In the genomic region with DNA sequence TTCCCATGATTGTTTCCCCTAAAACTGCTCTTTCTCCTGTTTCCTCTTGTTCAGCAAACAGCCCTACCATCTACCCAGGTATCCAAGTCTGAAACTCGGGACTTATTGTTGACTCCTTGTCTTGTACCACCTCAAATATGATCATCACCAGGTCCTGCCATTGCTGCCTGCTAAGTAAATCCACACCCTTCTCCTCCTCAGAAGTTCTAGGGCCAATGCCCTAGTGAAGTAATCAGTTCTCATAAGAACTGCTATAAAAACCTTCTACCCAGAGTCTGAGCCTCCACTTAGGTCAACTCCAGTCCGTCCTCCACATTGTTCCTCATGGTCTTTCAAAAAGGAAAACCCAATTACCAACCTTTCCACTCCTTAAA, we compare ENCODE assay signal across 9 cellular contexts.
DNase-seq lines count a peak whose midpoint lies in the region; ATAC-seq and TF ChIP-seq lines count a peak whose summit lies in the region.
"Had no signal": no experiment of that assay in that cellular context is flagged by ENCODE, and none has a peak within 500 bp of the region (broad histone marks: within the 10 kb centered on the region; RNA-seq: fewer than 3 reads in every experiment).

No MANE protein-coding gene starts in this region.

- WGBS in IMR-90 (ENCODE audit: extremely low coverage in 2 of 2, insufficient read length in 1 of 2), 2 experiments, result 100% methylated on average over 1 of the region's 2 CpGs; no CpG with 5 or more reads in 1 of the 2 experiments

- H3K4me1 ChIP-seq in IMR-90 (ENCODE audit: control insufficient read depth, insufficient read depth, low read length) (peaks cover 6% of the 10 kb centered on the region), duodenal mucosa (ENCODE audit: control insufficient read depth in 1 of 2, insufficient read depth in 2 of 2, low read length in 2 of 2) (peaks cover 6 to 7% of the 10 kb centered on the region in 2 donors), skeletal muscle satellite cell (ENCODE audit: control insufficient read depth, insufficient read depth, low read length) (peaks cover 25% of the 10 kb centered on the region)

- H3K4ac ChIP-seq in IMR-90 (ENCODE audit: low read depth, low read length), result 0 out of 2 replicates have a peak overlapping the region, but pooled peaks have one; percentile 15

- H3K4me2 ChIP-seq in IMR-90 (ENCODE audit: low read depth, low read length) (peak overlapping the region; percentile 65; the same call in 1 of the 2 replicates), skeletal muscle satellite cell (ENCODE audit: low read length) (peak overlapping the region; percentile 71)

- CTCF ChIA-PET in IMR-90 (lab: Yijun Ruan, JAX), result interaction anchor here (0.6 to 1.5 kb wide), 2 partner anchors 25 to 257 kb away, joined by 3 read pairs; no protein-coding TSS in a partner anchor

- no peak for TF ChIP-seq POLR2A in IMR-90 (IDR thresholded peaks at IDR 0.05; ENCODE audit: low read depth, low read length)

- intact Hi-C loops in IMR-90 (cut with micrococcal nuclease), result no loop called here

- dilution Hi-C loops in IMR-90 (cut with HindIII; ENCODE audit: low sequenced_read_pairs, unreplicated experiment), result no loop called here

- H3K4me3 ChIP-seq in GM12865 (ENCODE audit: low read depth, low read length), result peak overlapping the region; percentile 58
- no peak overlapping the region for H3K4me3 ChIP-seq in IMR-90 (ENCODE audit: insufficient read depth, low read depth, low read length)
- H3K4me3 ChIP-seq in duodenal mucosa (ENCODE audit: low read depth in 1 of 2, low read length in 2 of 2), result peak overlapping the region; percentile 41 to 71
- peak overlapping the region; percentile 61 for H3K4me3 ChIP-seq in skeletal muscle satellite cell (ENCODE audit: low read length)

- H3K9me3 ChIP-seq in IMR-90 (ENCODE audit: control insufficient read depth, insufficient read depth, low read length) (no peaks in the 10 kb centered on the region), duodenal mucosa (ENCODE audit: control insufficient read depth in 1 of 2, low read length in 2 of 2) (no peaks in the 10 kb centered on the region), skeletal muscle satellite cell (replicated peaks; ENCODE audit: low read length) (no peaks in the 10 kb centered on the region)

- H2BK20ac ChIP-seq in IMR-90 (ENCODE audit: low read depth, low read length), result peak overlapping the region; percentile 33

- no TSS peak for BruUV-seq in IMR-90 (replicated peaks; lab: Mats Ljungman, UMichigan)

- no peak overlapping the region for H3K27ac ChIP-seq in IMR-90 (ENCODE audit: insufficient read depth, low read length)
- H3K27ac ChIP-seq in duodenal mucosa (ENCODE audit: low read depth, low read length), result no peak overlapping the region

- no peak overlapping the region for H3K9ac ChIP-seq in IMR-90 (ENCODE audit: low read depth, low read length)
- H3K9ac ChIP-seq in duodenal mucosa (ENCODE audit: low read depth in 1 of 2, low read length in 2 of 2), result peak overlapping the region in 1 of 2 donors; percentile 26
- peak overlapping the region; percentile 63 for H3K9ac ChIP-seq in skeletal muscle satellite cell (ENCODE audit: low read depth, low read length)

- H4K5ac ChIP-seq in IMR-90 (ENCODE audit: low read depth, low read length), result no peak overlapping the region

- H3K56ac ChIP-seq in IMR-90 (ENCODE audit: extremely low read depth, insufficient read depth, low read length), result no peak overlapping the region; the same call in 1 of the 2 replicates

- H3K27me3 ChIP-seq in IMR-90 (ENCODE audit: control insufficient read depth, insufficient read depth, low read length), result no peaks in the 10 kb centered on the region
- H3K27me3 ChIP-seq in duodenal mucosa (ENCODE audit: control insufficient read depth in 1 of 2, insufficient read depth in 2 of 2, low read length in 2 of 2), result no peaks in the 10 kb centered on the region
- H3K27me3 ChIP-seq in skeletal muscle satellite cell (ENCODE audit: control insufficient read depth, insufficient read depth, low read length), result no peaks in the 10 kb centered on the region

- H3K14ac ChIP-seq in IMR-90 (replicated peaks; ENCODE audit: low read depth, low read length), result peak overlapping the region; percentile 24; the same call in 1 of the 2 replicates

- POLR2A ChIA-PET in IMR-90 (lab: Charles Lee; ENCODE audit: unreplicated experiment), result no interaction called here

- peaks cover 4% of the 10 kb centered on the region for H3K9me1 ChIP-seq in IMR-90 (ENCODE audit: insufficient read depth, low read length)

- TF ChIP-seq RAD21 in IMR-90 (IDR thresholded peaks at IDR 0.05; ENCODE audit: low read length), result no peak

- ATAC-seq in IMR-90 (ENCODE audit: low read depth) (no peak), HG03039 (IDR thresholded peaks at IDR 0.05; ENCODE audit: unreplicated experiment) (no peak), HG02970 (IDR thresholded peaks at IDR 0.05; ENCODE audit: low FRiP score, unreplicated experiment) (no peak)

- H2AK9ac ChIP-seq in IMR-90 (replicated peaks; ENCODE audit: low read depth, low read length, poor library complexity), result no peak overlapping the region

- in situ Hi-C loops in IMR-90 (cut with MboI; ENCODE audit: low sequenced_read_pairs), result no loop called here

- H3K36me3 ChIP-seq in IMR-90 (ENCODE audit: control insufficient read depth, insufficient read depth, low read length) (no peaks in the 10 kb centered on the region), duodenal mucosa (ENCODE audit: control insufficient read depth in 1 of 2, insufficient read depth in 2 of 2, low read length in 2 of 2) (no peaks in the 10 kb centered on the region), skeletal muscle satellite cell (ENCODE audit: insufficient read depth, low read length) (no peaks in the 10 kb centered on the region)

- H3K79me1 ChIP-seq in IMR-90 (ENCODE audit: low read depth in 1 of 2, low read length in 2 of 2), result no peaks in the 10 kb centered on the region

- H3K23ac ChIP-seq in IMR-90 (ENCODE audit: low read depth, low read length), result 0 out of 2 replicates have a peak overlapping the region, but pooled peaks have one; percentile 5

- DNase-seq in GM12865 (ENCODE audit: low read depth) (no peak), IMR-90 (no peak), SIG-M5 treated with dmso at 0.1 percent for 504 hours (lab: John Stamatoyannopoulos, UW; ENCODE audit: unreplicated experiment) (no peak)
- DNase-seq: DMS79 treated with DMSO at 0.1 percent for 48 hours, glutamatergic neuron had no signal

- H3K18ac ChIP-seq in IMR-90 (ENCODE audit: low read depth, low read length), result peak overlapping the region; percentile 15; the same call in 1 of the 2 replicates

- peak overlapping the region in 1 of 2 experiments; percentile 29; a peak in 1 of 4 replicates for H4K8ac ChIP-seq in IMR-90 (ENCODE audit: low read depth in 2 of 2, low read length in 2 of 2)

- peak overlapping the region; percentile 43; the same call in 1 of the 3 replicates for H2BK15ac ChIP-seq in IMR-90 (ENCODE audit: low read depth, low read length)

- H2BK5ac ChIP-seq in IMR-90 (ENCODE audit: low read depth, low read length, poor library complexity, severe bottlenecking), result no peak overlapping the region

- H4K91ac ChIP-seq in IMR-90 (ENCODE audit: insufficient read depth, low read depth, low read length), result no peak overlapping the region

- TF ChIP-seq CTCF in GM12865 (IDR thresholded peaks at IDR 0.05; ENCODE audit: insufficient read depth, low read depth, low read length, missing control alignments), result no peak
- no peak for TF ChIP-seq CTCF in IMR-90 (conservative IDR thresholded peaks at IDR 0.05; ENCODE audit: low read depth, low read length)

- peak overlapping the region; percentile 47 for H2BK120ac ChIP-seq in IMR-90 (ENCODE audit: low read depth, low read length)

- peak overlapping the region; percentile 60 for H2AFZ ChIP-seq in IMR-90 (replicated peaks; ENCODE audit: low read length, poor library complexity)

- H2AK5ac ChIP-seq in IMR-90 (ENCODE audit: low read depth, low read length), result peak overlapping the region; percentile 56; the same call in 1 of the 2 replicates

- no peaks in the 10 kb centered on the region for H4K20me1 ChIP-seq in IMR-90 (ENCODE audit: insufficient read depth, low read length)

TF ChIP-seq in IMR-90, 13 proteins besides CTCF, POLR2A, EP300 and RAD21:
- TF ChIP-seq, protein P1, sequence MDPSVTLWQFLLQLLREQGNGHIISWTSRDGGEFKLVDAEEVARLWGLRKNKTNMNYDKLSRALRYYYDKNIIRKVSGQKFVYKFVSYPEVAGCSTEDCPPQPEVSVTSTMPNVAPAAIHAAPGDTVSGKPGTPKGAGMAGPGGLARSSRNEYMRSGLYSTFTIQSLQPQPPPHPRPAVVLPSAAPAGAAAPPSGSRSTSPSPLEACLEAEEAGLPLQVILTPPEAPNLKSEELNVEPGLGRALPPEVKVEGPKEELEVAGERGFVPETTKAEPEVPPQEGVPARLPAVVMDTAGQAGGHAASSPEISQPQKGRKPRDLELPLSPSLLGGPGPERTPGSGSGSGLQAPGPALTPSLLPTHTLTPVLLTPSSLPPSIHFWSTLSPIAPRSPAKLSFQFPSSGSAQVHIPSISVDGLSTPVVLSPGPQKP (IDR thresholded peaks at IDR 0.05; ENCODE audit: borderline replicate concordance, low read depth, low read length), result no peak
- TF ChIP-seq CEBPB (IDR thresholded peaks at IDR 0.05; ENCODE audit: low read depth, low read length) (no peak), MAZ (IDR thresholded peaks at IDR 0.05; ENCODE audit: borderline replicate concordance, low read depth, low read length) (no peak), RCOR1 (IDR thresholded peaks at IDR 0.05; ENCODE audit: insufficient replicate concordance, low read length) (no peak), MAFK (IDR thresholded peaks at IDR 0.05; ENCODE audit: low read depth, low read length) (no peak), CHD1 (IDR thresholded peaks at IDR 0.05; ENCODE audit: low read depth, low read length) (no peak), SMC3 (IDR thresholded peaks at IDR 0.05; ENCODE audit: low read depth, low read length) (no peak), MXI1 (IDR thresholded peaks at IDR 0.05; ENCODE audit: borderline replicate concordance, low read depth, low read length) (no peak), FOS (IDR thresholded peaks at IDR 0.05; ENCODE audit: low read depth, low read length) (no peak), RFX5 (IDR thresholded peaks at IDR 0.05; ENCODE audit: low read depth, low read length) (no peak), NFE2L2 (IDR thresholded peaks at IDR 0.05; ENCODE audit: low read depth, low read length) (no peak), BHLHE40 (IDR thresholded peaks at IDR 0.05; ENCODE audit: low read depth, low read length) (no peak)
- TF ChIP-seq, protein P2, sequence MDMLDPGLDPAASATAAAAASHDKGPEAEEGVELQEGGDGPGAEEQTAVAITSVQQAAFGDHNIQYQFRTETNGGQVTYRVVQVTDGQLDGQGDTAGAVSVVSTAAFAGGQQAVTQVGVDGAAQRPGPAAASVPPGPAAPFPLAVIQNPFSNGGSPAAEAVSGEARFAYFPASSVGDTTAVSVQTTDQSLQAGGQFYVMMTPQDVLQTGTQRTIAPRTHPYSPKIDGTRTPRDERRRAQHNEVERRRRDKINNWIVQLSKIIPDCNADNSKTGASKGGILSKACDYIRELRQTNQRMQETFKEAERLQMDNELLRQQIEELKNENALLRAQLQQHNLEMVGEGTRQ (IDR thresholded peaks at IDR 0.05; ENCODE audit: low read depth, low read length), result no peak
TF ChIP-seq in IMR-90: peak in this region for 0.
